In genomic region chr10:31413325-31413724, GRCh38 we compare ENCODE assay signal across 17 cellular contexts.
DNase-seq lines count a peak whose midpoint lies in the region; ATAC-seq, FAIRE-seq and TF ChIP-seq lines count a peak whose summit lies in the region.
"Had no signal": no experiment of that assay in that cellular context is flagged by ENCODE, and none has a peak within 500 bp of the region (broad histone marks: within the 10 kb centered on the region; RNA-seq: fewer than 3 reads in every experiment).

No MANE protein-coding gene starts in this region.

- in situ Hi-C loops in ACHN (cut with HindIII; ENCODE audit: low pct_ligation_motif_present, low pct_unique_long_range_greater_than_20kb, low sequenced_read_pairs), result no loop called here

- H3K4me3 Mint-ChIP-seq in activated naive CD4-positive, alpha-beta T cell treated with anti-CD3 and anti-CD28 coated beads for 36 hours, result no peak overlapping the region
- H3K4me3 Mint-ChIP-seq: activated naive CD8-positive, alpha-beta T cell treated with anti-CD3 and anti-CD28 coated beads for 36 hours; activated T-cell treated with anti-CD3 and anti-CD28 coated beads, Interleukin-2, amount 50 U/mL, for 24 hours had no signal

- FAIRE-seq in endothelial cell of umbilical vein (lab: Jason Lieb, UNC), result no peak

- ATAC-seq in GM18517 (IDR thresholded peaks at IDR 0.05; ENCODE audit: unreplicated experiment) (peak; percentile 49), left lung (no peak), HG02588 (IDR thresholded peaks at IDR 0.05; ENCODE audit: unreplicated experiment) (no peak)

- POLR2A ChIA-PET in PC-9 (lab: Charles Lee; ENCODE audit: unreplicated experiment), result interaction anchor here (0.5 to 0.6 kb wide), 2 partner anchors 48 to 712 kb away, joined by 5 to 6 read pairs; no protein-coding TSS in a partner anchor
- POLR2A ChIA-PET in endothelial cell of umbilical vein (lab: Charles Lee), result no interaction called here

- H3K9me1 ChIP-seq in endothelial cell of umbilical vein (replicated peaks; ENCODE audit: control insufficient read depth, extremely low read depth, insufficient read depth, low read length), result no peaks in the 10 kb centered on the region

- H3K4me1 ChIP-seq in PC-9 (replicated peaks; ENCODE audit: insufficient read depth), result no peaks in the 10 kb centered on the region
- H3K4me1 ChIP-seq in endothelial cell of umbilical vein (ENCODE audit: control insufficient read depth, extremely low read depth, insufficient read depth, low read length), result peaks cover 8% of the 10 kb centered on the region
- no peaks in the 10 kb centered on the region for H3K4me1 ChIP-seq in left lung

- H3K27me3 ChIP-seq in PC-9 (ENCODE audit: insufficient read depth, low read depth) (no peaks in the 10 kb centered on the region), endothelial cell of umbilical vein (ENCODE audit: control insufficient read depth in 2 of 2, insufficient read depth in 2 of 2, low read length in 2 of 2) (no peaks in the 10 kb centered on the region), left lung (no peaks in the 10 kb centered on the region)

- CTCF ChIA-PET in PC-9 (lab: Charles Lee), result no interaction called here
- CTCF ChIA-PET in endothelial cell of umbilical vein (lab: Charles Lee), result interaction anchor here (0.7 to 2.0 kb wide), 6 partner anchors 11 to 84 kb away, joined by 3 to 7 read pairs (median 4); no protein-coding TSS in a partner anchor
- CTCF ChIA-PET in activated naive CD4-positive, alpha-beta T cell treated with anti-CD3 and anti-CD28 coated beads for 36 hours (lab: Charles Lee), result interaction anchor here (0.8 kb wide), 1 partner anchor 17 kb away, joined by 3 read pairs; no protein-coding TSS in a partner anchor

- H2AFZ ChIP-seq in PC-9 (no peak overlapping the region), endothelial cell of umbilical vein (ENCODE audit: low read depth, low read length) (no peak overlapping the region)
- H2AFZ ChIP-seq: GM23248 had no signal

- DNase-seq in PC-9 (no peak), endothelial cell of umbilical vein (ENCODE audit: low read depth, low spot score) (peak; percentile 47), left lung (no peak), ACHN (no peak)
- no peak for DNase-seq in activated naive CD4-positive, alpha-beta T cell treated with anti-CD3 and anti-CD28 coated beads for 36 hours
- DNase-seq: activated naive CD8-positive, alpha-beta T cell treated with anti-CD3 and anti-CD28 coated beads for 36 hours; activated T-cell treated with anti-CD3 and anti-CD28 coated beads, Interleukin-2, amount 50 U/mL, for 24 hours; C1 segment of cervical spinal cord; effector memory CD4-positive, alpha-beta T cell; foreskin fibroblast; GM23248; MM.1S; NCI-H187 treated with DMSO at 0.1 percent for 48 hours; NCI-H524; stimulated activated CD4-positive, alpha-beta T cell treated with anti-CD3 and anti-CD28 coated beads, Interleukin-4, amount 100 ng/mL, for 1 hour had no signal

- H3K27ac Mint-ChIP-seq in activated naive CD4-positive, alpha-beta T cell treated with anti-CD3 and anti-CD28 coated beads for 36 hours, result no peak overlapping the region
- H3K27ac Mint-ChIP-seq: activated naive CD8-positive, alpha-beta T cell treated with anti-CD3 and anti-CD28 coated beads for 36 hours; activated T-cell treated with anti-CD3 and anti-CD28 coated beads, Interleukin-2, amount 50 U/mL, for 24 hours had no signal

- no peak overlapping the region for H3K9ac ChIP-seq in endothelial cell of umbilical vein (replicated peaks; ENCODE audit: extremely low read depth, insufficient read depth, low read length)
- H3K9ac ChIP-seq: GM23248 had no signal

- H3K9me2 ChIP-seq in PC-9 (ENCODE audit: insufficient read depth), result no peaks in the 10 kb centered on the region

- no peak for TF ChIP-seq POLR2A in endothelial cell of umbilical vein (IDR thresholded peaks at IDR 0.05; ENCODE audit: low read depth, low read length)

- dilution Hi-C loops in endothelial cell of umbilical vein (cut with MboI; ENCODE audit: extremely low pct_ligation_motif_present, low sequenced_read_pairs), result no loop called here

- intact Hi-C loops in PC-9 (cut with micrococcal nuclease; ENCODE audit: unreplicated experiment) (no loop called here), endothelial cell of umbilical vein (cut with micrococcal nuclease) (no loop called here), left lung (cut with DNase I) (no loop called here)
- intact Hi-C loops in activated naive CD4-positive, alpha-beta T cell treated with anti-CD3 and anti-CD28 coated beads for 36 hours (cut with micrococcal nuclease), result no loop called here

- H3K4me3 ChIP-seq in PC-9 (no peak overlapping the region), endothelial cell of umbilical vein (replicated peaks in 1 of 3; ENCODE audit: insufficient read depth in 1 of 3, low read depth in 1 of 3, low read length in 3 of 3) (no peak overlapping the region), left lung (no peak overlapping the region)
- H3K4me3 ChIP-seq: GM23248 had no signal

- H3K27ac ChIP-seq in PC-9 (no peak overlapping the region), endothelial cell of umbilical vein (ENCODE audit: insufficient read depth, low read depth, low read length) (peak overlapping the region; percentile 18), left lung (no peak overlapping the region)
- H3K27ac ChIP-seq: GM23248 had no signal

- H3K4me2 ChIP-seq in PC-9, result peak overlapping the region; percentile 16; the same call in 1 of the 2 replicates
- H3K4me2 ChIP-seq in endothelial cell of umbilical vein (ENCODE audit: insufficient read depth, low read length), result peak overlapping the region; percentile 45

- H3K9me3 ChIP-seq in PC-9 (ENCODE audit: insufficient read depth, low read depth) (no peaks in the 10 kb centered on the region), endothelial cell of umbilical vein (replicated peaks; ENCODE audit: control insufficient read depth, insufficient read depth, low read length) (no peaks in the 10 kb centered on the region), left lung (no peaks in the 10 kb centered on the region)

- BruUV-seq in PC-9 (replicated peaks; lab: Mats Ljungman, UMichigan) (no TSS peak), endothelial cell of umbilical vein (replicated peaks; lab: Mats Ljungman, UMichigan) (no TSS peak)

- H3K9me3 Mint-ChIP-seq in activated naive CD4-positive, alpha-beta T cell treated with anti-CD3 and anti-CD28 coated beads for 36 hours, result peaks cover 13% of the 10 kb centered on the region

- TF ChIP-seq CTCF in PC-9 (conservative IDR thresholded peaks at IDR 0.05) (no peak), endothelial cell of umbilical vein (IDR thresholded peaks at IDR 0.05; ENCODE audit: extremely low read depth in 1 of 2, insufficient read depth in 1 of 2, low read depth in 1 of 2, low read length in 2 of 2) (no peak), left lung (IDR thresholded peaks at IDR 0.05) (no peak)

- H3K36me3 ChIP-seq in PC-9 (ENCODE audit: low read depth), result no peaks in the 10 kb centered on the region
- no peaks in the 10 kb centered on the region for H3K36me3 ChIP-seq in endothelial cell of umbilical vein (ENCODE audit: control insufficient read depth in 2 of 2, extremely low read depth in 1 of 2, insufficient read depth in 2 of 2, low read length in 2 of 2)
- H3K36me3 ChIP-seq in left lung, result no peaks in the 10 kb centered on the region

- H3K79me2 ChIP-seq in PC-9 (ENCODE audit: low read depth), result no peaks in the 10 kb centered on the region
- peaks cover 91% of the 10 kb centered on the region for H3K79me2 ChIP-seq in endothelial cell of umbilical vein (ENCODE audit: control insufficient read depth, insufficient read depth, low read length)

- H4K20me1 ChIP-seq in PC-9 (ENCODE audit: insufficient read depth) (no peaks in the 10 kb centered on the region), endothelial cell of umbilical vein (replicated peaks; ENCODE audit: control insufficient read depth, extremely low read depth, insufficient read depth, low read length) (peaks cover 19% of the 10 kb centered on the region)

- no peaks in the 10 kb centered on the region for H3F3A ChIP-seq in PC-9 (ENCODE audit: insufficient read depth, low read depth)

- H3K27me3 Mint-ChIP-seq in activated naive CD4-positive, alpha-beta T cell treated with anti-CD3 and anti-CD28 coated beads for 36 hours (ENCODE audit: low read depth), result no peaks in the 10 kb centered on the region
- H3K27me3 Mint-ChIP-seq: activated naive CD8-positive, alpha-beta T cell treated with anti-CD3 and anti-CD28 coated beads for 36 hours; activated T-cell treated with anti-CD3 and anti-CD28 coated beads, Interleukin-2, amount 50 U/mL, for 24 hours had no signal

- peaks cover 26% of the 10 kb centered on the region for H3K4me1 Mint-ChIP-seq in activated naive CD4-positive, alpha-beta T cell treated with anti-CD3 and anti-CD28 coated beads for 36 hours (ENCODE audit: low read depth)

- H3K36me3 Mint-ChIP-seq in activated naive CD4-positive, alpha-beta T cell treated with anti-CD3 and anti-CD28 coated beads for 36 hours (ENCODE audit: low read depth), result peaks cover 24% of the 10 kb centered on the region

TF ChIP-seq in endothelial cell of umbilical vein, 7 proteins besides CTCF, POLR2A, EP300 and RAD21:
- TF ChIP-seq GATA2 (IDR thresholded peaks at IDR 0.05; ENCODE audit: insufficient read depth, insufficient read length, low read depth, low read length), result peak; percentile 62
- no peak for TF ChIP-seq MAX (IDR thresholded peaks at IDR 0.05; ENCODE audit: insufficient read depth, insufficient read length)
